Comparison of ENCODE assay signal across 21 cellular contexts in genomic region chr4:187576751-187577150, GRCh38.
"Had no signal": no experiment of that assay in that cellular context is flagged by ENCODE, and none has a peak within 500 bp of the region (broad histone marks: within the 10 kb centered on the region; RNA-seq: fewer than 3 reads in every experiment).

No MANE protein-coding gene starts in this region.

- H3K9me3 ChIP-seq: SJSA1 had no signal

- DNase-seq: activated CD4-positive, alpha-beta memory T cell treated with anti-CD3 and anti-CD28 coated beads for 36 hours; activated CD4-positive, alpha-beta T cell treated with anti-CD3 and anti-CD28 coated beads, Interleukin-2, amount 10 ng/mL, durations not matched to agents 7 days and 5 days; activated CD4-positive, CD25-positive, alpha-beta regulatory T cell; activated gamma-delta T cell; activated naive CD4-positive, alpha-beta T cell treated with anti-CD3 and anti-CD28 coated beads for 36 hours; activated T-cell treated with anti-CD3 and anti-CD28 coated beads for 4 hours; activated T-cell treated with anti-CD3 and anti-CD28 coated beads, Interleukin-2, amount 50 U/mL, for 48 hours; brain microvascular endothelial cell; cerebellar nuclear complex; KG1; NCI-H1092; NCI-H1930; NCI-H446 treated with DMSO at 0.1 percent for 48 hours; NCI-H524 treated with DMSO at 0.1 percent for 48 hours; PC-3; T-cell; T-helper 2 cell; T1000 had no signal

- H3K36me3 ChIP-seq: brain microvascular endothelial cell, cardiac muscle cell, SJSA1 had no signal

- H3K4me3 ChIP-seq: cardiac muscle cell, SJSA1 had no signal

- H3K4me1 ChIP-seq: SJSA1 had no signal

- H3K27ac ChIP-seq: brain microvascular endothelial cell, cardiac muscle cell, SJSA1, VCaP had no signal
